ENCODE assay signal across 27 cellular contexts in genomic region chr1:40853113-40853999, GRCh38. TPM values are rescaled to one million over a fixed set of nuclear protein-coding genes. Genes with fewer than 3 reads are reported as not detected.
A peak's percentile ranks its signal among the peaks of the same experiment; 100 is the strongest.
DNase-seq lines count a peak whose midpoint lies in the region; ATAC-seq, FAIRE-seq and TF ChIP-seq lines count a peak whose summit lies in the region.
"Had no signal": no experiment of that assay in that cellular context is flagged by ENCODE, and none has a peak within 500 bp of the region (broad histone marks: within the 10 kb centered on the region; RNA-seq: fewer than 3 reads in every experiment).

No MANE protein-coding gene starts in this region.

- H2BK20ac ChIP-seq in H1 (ENCODE audit: low read length), result no peak overlapping the region

- H3K4me2 ChIP-seq in GM23338 (no peak overlapping the region), H1 (ENCODE audit: insufficient read depth in 1 of 2, low read depth in 2 of 2, low read length in 2 of 2) (no peak overlapping the region)
- H3K4me2 ChIP-seq: BLaER1 had no signal

- TF ChIP-seq POLR2A in H1 (IDR thresholded peaks at IDR 0.05; ENCODE audit: control extremely low read depth in 1 of 2, low read depth in 2 of 2, low read length in 2 of 2), result no peak
- TF ChIP-seq POLR2A in sigmoid colon (IDR thresholded peaks at IDR 0.05), result no peak

- no peak overlapping the region for H2BK15ac ChIP-seq in H1 (ENCODE audit: low read length)

- CTCF ChIA-PET in H1 (lab: Charles Lee; ENCODE audit: partially characterized antibody), result interaction anchor here (0.6 to 26.8 kb wide), 23 partner anchors 8 to 244 kb away, joined by 3 to 917 read pairs (median 3); partner anchors contain the start of gene CITED4

- no peak for ATAC-seq in GM23338
- no peak for ATAC-seq in GM21619 (IDR thresholded peaks at IDR 0.05; ENCODE audit: unreplicated experiment)
- ATAC-seq: activated CD4-positive, alpha-beta T cell treated with anti-CD3 and anti-CD28 coated beads for 36 hours; activated CD8-positive, alpha-beta T cell treated with anti-CD3 and anti-CD28 coated beads for 36 hours; left lobe of liver; stimulated activated naive CD8-positive, alpha-beta T cell treated with anti-CD3 and anti-CD28 coated beads, Interleukin-15, amount 100 ng/mL, for 72 hours had no signal

- peaks cover 8% of the 10 kb centered on the region for H3K27me3 Mint-ChIP-seq in GM23338 (ENCODE audit: insufficient read depth, low read depth, poor library complexity)
- H3K27me3 Mint-ChIP-seq: activated CD4-positive, alpha-beta T cell treated with anti-CD3 and anti-CD28 coated beads for 36 hours; activated CD8-positive, alpha-beta T cell treated with anti-CD3 and anti-CD28 coated beads for 36 hours had no signal

- H3K27me3 ChIP-seq in GM23338 (ENCODE audit: insufficient read depth) (no peaks in the 10 kb centered on the region), H1 (replicated peaks in 1 of 4; ENCODE audit: control insufficient read depth in 3 of 4, extremely low read depth in 1 of 4, insufficient read depth in 3 of 4, low read length in 3 of 4) (no peaks in the 10 kb centered on the region), sigmoid colon (no peaks in the 10 kb centered on the region)
- H3K27me3 ChIP-seq: adrenal gland, BLaER1, thyroid gland, vagina had no signal

- DNase-seq in GM23338 (ENCODE audit: low spot score) (no peak), NCI-H226 (peak; percentile 15), H1 (ENCODE audit: low read depth in 1 of 2, low spot score in 2 of 2) (no peak), sigmoid colon (no peak), H4 (ENCODE audit: low spot score) (no peak), HT-29 (ENCODE audit: low spot score) (no peak)
- DNase-seq: activated CD4-positive, alpha-beta T cell treated with anti-CD3 and anti-CD28 coated beads for 36 hours; activated CD8-positive, alpha-beta T cell treated with anti-CD3 and anti-CD28 coated beads for 36 hours; activated naive CD4-positive, alpha-beta T cell treated with anti-CD3 and anti-CD28 coated beads, Interleukin-2, amount 10 ng/mL, durations not matched to agents 7 days and 5 days; adrenal gland; DMS153; mesendoderm; NCI-H1048; NCI-H526 treated with DMSO at 0.1 percent for 48 hours; right cardiac atrium; SIG-M5; stimulated activated naive CD8-positive, alpha-beta T cell treated with anti-CD3 and anti-CD28 coated beads, Interleukin-15, amount 100 ng/mL, for 72 hours; T-helper 9 cell; thyroid gland had no signal

- H3K4me3 Mint-ChIP-seq in GM23338, result no peak overlapping the region
- H3K4me3 Mint-ChIP-seq: activated CD4-positive, alpha-beta T cell treated with anti-CD3 and anti-CD28 coated beads for 36 hours; activated CD8-positive, alpha-beta T cell treated with anti-CD3 and anti-CD28 coated beads for 36 hours; activated naive CD4-positive, alpha-beta T cell treated with anti-CD3 and anti-CD28 coated beads, Interleukin-2, amount 10 ng/mL, durations not matched to agents 7 days and 5 days; brain; IgD-negative memory B cell; stimulated activated naive CD8-positive, alpha-beta T cell treated with anti-CD3 and anti-CD28 coated beads, Interleukin-15, amount 100 ng/mL, for 72 hours had no signal

- H3K9me3 Mint-ChIP-seq in GM23338, result no peaks in the 10 kb centered on the region
- H3K9me3 Mint-ChIP-seq: activated CD8-positive, alpha-beta T cell treated with anti-CD3 and anti-CD28 coated beads for 36 hours; activated naive CD4-positive, alpha-beta T cell treated with anti-CD3 and anti-CD28 coated beads, Interleukin-2, amount 10 ng/mL, durations not matched to agents 7 days and 5 days; brain; IgD-negative memory B cell; stimulated activated naive CD8-positive, alpha-beta T cell treated with anti-CD3 and anti-CD28 coated beads, Interleukin-15, amount 100 ng/mL, for 72 hours had no signal

- H3K4me1 ChIP-seq in GM23338 (ENCODE audit: insufficient read depth) (no peaks in the 10 kb centered on the region; the same call in 1 of the 2 replicates), H1 (replicated peaks in 1 of 4; ENCODE audit: control insufficient read depth in 3 of 4, insufficient read depth in 4 of 4, low read length in 3 of 4) (peaks cover 0 to 3% (median 0%) of the 10 kb centered on the region in 4 experiments; a peak in 2 of 7 replicates), sigmoid colon (peaks cover 0 to 25% (median 7%) of the 10 kb centered on the region in 4 donors)
- H3K4me1 ChIP-seq: adrenal gland, thyroid gland, vagina had no signal

- no peak overlapping the region for H2BK5ac ChIP-seq in H1 (ENCODE audit: low read depth, low read length)

- no peak overlapping the region for H3K14ac ChIP-seq in H1 (ENCODE audit: insufficient read length)

- TF ChIP-seq RAD21 in H1 (IDR thresholded peaks at IDR 0.05 in 1 of 2, conservative IDR thresholded peaks at IDR 0.05 in 1 of 2; ENCODE audit: low read depth in 2 of 2, low read length in 2 of 2), result no peak

- no peaks in the 10 kb centered on the region for H3K9me2 ChIP-seq in GM23338 (ENCODE audit: insufficient read depth)

- no peak overlapping the region for H2AK5ac ChIP-seq in H1 (ENCODE audit: low read depth, low read length)

- no peak overlapping the region for H4K91ac ChIP-seq in H1 (replicated peaks; ENCODE audit: insufficient read length, low read length)

- H3K4me3 ChIP-seq in GM23338 (no peak overlapping the region), H1 (ENCODE audit: extremely low read depth in 1 of 4, insufficient read depth in 2 of 4, low read depth in 3 of 4, low read length in 4 of 4) (no peak overlapping the region), sigmoid colon (no peak overlapping the region)
- H3K4me3 ChIP-seq: adrenal gland, BLaER1, thyroid gland, vagina had no signal

- peaks cover 14% of the 10 kb centered on the region for H3K4me1 Mint-ChIP-seq in GM23338

- TF ChIP-seq EP300 in H1 (IDR thresholded peaks at IDR 0.05; ENCODE audit: borderline replicate concordance in 1 of 2, low read depth in 2 of 2, low read length in 2 of 2), result no peak
- no peak for TF ChIP-seq EP300 in sigmoid colon (IDR thresholded peaks at IDR 0.05)

- intact Hi-C loops in sigmoid colon (cut with DNase I), result loop anchor here (5.0 kb wide), 1 partner anchor 186 kb away; the partner anchor contains the start of gene RIMS3

- H3K23me2 ChIP-seq in H1 (ENCODE audit: low read depth, low read length), result no peaks in the 10 kb centered on the region; the same call in 1 of the 2 replicates

- no peak overlapping the region for H3K18ac ChIP-seq in H1 (ENCODE audit: extremely low read depth, low read length)

- no peak overlapping the region for H3K9ac ChIP-seq in H1 (replicated peaks in 1 of 4; ENCODE audit: extremely low read depth in 1 of 4, low read depth in 3 of 4, low read length in 3 of 4)
- H3K9ac ChIP-seq: BLaER1 had no signal

- no peak overlapping the region for H3K4ac ChIP-seq in H1 (replicated peaks; ENCODE audit: insufficient read length, low read depth, low read length)

- no peaks in the 10 kb centered on the region for H3F3A ChIP-seq in GM23338 (replicated peaks; ENCODE audit: low read depth)

- 91% methylated on average over 14 of the region's 14 CpGs; no CpG with 5 or more reads in 1 of the 2 experiments for WGBS in H1 (ENCODE audit: extremely low coverage in 1 of 2, insufficient coverage in 1 of 2, insufficient read length in 1 of 2, insufficient replicate concordance in 2 of 2, low coverage in 1 of 2, low lambda C conversion rate in 2 of 2, missing lambda C conversion rate in 1 of 2), 2 experiments
- WGBS in sigmoid colon, 2 donors, result 82 to 84% methylated on average over 14 of the region's 14 CpGs

- H3K27ac Mint-ChIP-seq in GM23338, result no peak overlapping the region
- H3K27ac Mint-ChIP-seq: activated CD4-positive, alpha-beta T cell treated with anti-CD3 and anti-CD28 coated beads for 36 hours; activated CD8-positive, alpha-beta T cell treated with anti-CD3 and anti-CD28 coated beads for 36 hours; activated naive CD4-positive, alpha-beta T cell treated with anti-CD3 and anti-CD28 coated beads, Interleukin-2, amount 10 ng/mL, durations not matched to agents 7 days and 5 days; stimulated activated naive CD8-positive, alpha-beta T cell treated with anti-CD3 and anti-CD28 coated beads, Interleukin-15, amount 100 ng/mL, for 72 hours had no signal

- no peak overlapping the region for H4K5ac ChIP-seq in H1 (ENCODE audit: insufficient read length, low read depth, low read length)

- no peak for FAIRE-seq in H1 (lab: Jason Lieb, UNC)
- FAIRE-seq: GM12891 had no signal

- H4K8ac ChIP-seq in H1 (ENCODE audit: extremely low read depth, insufficient read depth, low read length), result no peak overlapping the region

- peak overlapping the region; percentile 72; the same call in 1 of the 2 replicates for H2AFZ ChIP-seq in GM23338
- no peak overlapping the region for H2AFZ ChIP-seq in H1 (ENCODE audit: low read length)

- no peaks in the 10 kb centered on the region for H3K79me1 ChIP-seq in H1 (ENCODE audit: low read depth, low read length)

- H2BK12ac ChIP-seq in H1 (ENCODE audit: low read depth, low read length), result no peak overlapping the region

- no peak overlapping the region for H3K27ac ChIP-seq in GM23338 (ENCODE audit: low read depth)
- no peak overlapping the region for H3K27ac ChIP-seq in H1 (ENCODE audit: low read depth, low read length)
- peak overlapping the region in 3 of 4 donors; percentile 62 to 74 (median 63) for H3K27ac ChIP-seq in sigmoid colon
- H3K27ac ChIP-seq: adrenal gland, BLaER1, thyroid gland, vagina, VCaP had no signal

- no peaks in the 10 kb centered on the region for H3K36me3 Mint-ChIP-seq in GM23338 (ENCODE audit: low read depth)
- H3K36me3 Mint-ChIP-seq: activated naive CD4-positive, alpha-beta T cell treated with anti-CD3 and anti-CD28 coated beads, Interleukin-2, amount 10 ng/mL, durations not matched to agents 7 days and 5 days; brain had no signal

- no peaks in the 10 kb centered on the region for H3K36me3 ChIP-seq in GM23338 (ENCODE audit: insufficient read depth)
- H3K36me3 ChIP-seq in H1 (ENCODE audit: control insufficient read depth in 2 of 4, insufficient read depth in 4 of 4, low read length in 3 of 4), result no peaks in the 10 kb centered on the region
- H3K36me3 ChIP-seq in sigmoid colon, result no peaks in the 10 kb centered on the region
- H3K36me3 ChIP-seq: adrenal gland, BLaER1, thyroid gland, vagina had no signal

- H3K9me3 ChIP-seq in H1 (ENCODE audit: insufficient read depth in 2 of 2, low read depth in 1 of 2, low read length in 1 of 2) (no peaks in the 10 kb centered on the region), sigmoid colon (no peaks in the 10 kb centered on the region)
- H3K9me3 ChIP-seq: adrenal gland, BLaER1, thyroid gland, vagina had no signal

- H3K56ac ChIP-seq in H1 (replicated peaks; ENCODE audit: insufficient read length, low read depth, low read length), result no peak overlapping the region

- H3K23ac ChIP-seq in H1 (ENCODE audit: insufficient read length), result no peak overlapping the region

- no peak overlapping the region for H2BK120ac ChIP-seq in H1 (replicated peaks; ENCODE audit: low read depth, low read length)

- no peak for TF ChIP-seq CTCF in GM23338 (conservative IDR thresholded peaks at IDR 0.05; ENCODE audit: low read depth in 2 of 2)
- TF ChIP-seq CTCF in H1 (IDR thresholded peaks at IDR 0.05; ENCODE audit: control extremely low read depth in 1 of 3, insufficient read depth in 1 of 3, low read depth in 1 of 3, low read length in 3 of 3), result no peak
- no peak for TF ChIP-seq CTCF in sigmoid colon (IDR thresholded peaks at IDR 0.05)

- POLR2A ChIA-PET in H1 (lab: Charles Lee; ENCODE audit: partially characterized antibody), result interaction anchor here (0.8 to 1.4 kb wide), 2 partner anchors 9 to 126 kb away, joined by 4 read pairs; partner anchors contain the start of genes CITED4 and CTPS1

- H4K20me1 ChIP-seq in GM23338 (replicated peaks; ENCODE audit: insufficient read depth) (no peaks in the 10 kb centered on the region), H1 (replicated peaks in 1 of 2; ENCODE audit: control insufficient read depth in 1 of 2, insufficient read depth in 2 of 2, low read length in 2 of 2) (no peaks in the 10 kb centered on the region)
- H4K20me1 ChIP-seq: BLaER1 had no signal

- H3K79me2 ChIP-seq in GM23338 (replicated peaks; ENCODE audit: insufficient read depth) (no peaks in the 10 kb centered on the region), H1 (ENCODE audit: control insufficient read depth in 1 of 2, insufficient read depth in 2 of 2, low read length in 2 of 2) (no peaks in the 10 kb centered on the region)

RNA-seq across cellular contexts. Expression of gene CITED4, which starts 8.8 kb away (rescaled TPM):
- 16.4 and 18.7 TPM in 2 replicates for total RNA-seq in GM23338 (2014; rRNA removed; shearing (Covaris generic))
- polyA plus RNA-seq in GM23338 (2016; fragmentation: Nextera tagmentation; extraction: Ambion mirVana) (2.9 and 7.7 TPM in 2 replicates), H1 (2011; rRNA removed) (5.4 and 11.1 TPM in 2 replicates), sigmoid colon (1 to 10 TPM in 1 of 3 donors, not detected in 2; 3.0 TPM)
- total RNA-seq in H1 (2021; fragmentation: NEBNext Ultra II Directional; extraction: Animal tissue kit (Norgen Biotek cat#: 25700)), result 16.0 and 16.3 TPM in 2 replicates
- 4.6 TPM for polyA plus RNA-seq in H1 (2011; cell fraction: cytosol; rRNA removed)
- polyA plus RNA-seq in H1 (2011; cell fraction: nucleus; rRNA removed), result 8.9 TPM
- polyA plus RNA-seq in H1 (2012, experiment 1 of 2), result 5.5 to 10.2 TPM (median 9.5 TPM) in 4 replicates
- 3.8 TPM for polyA plus RNA-seq in H1 (2012, experiment 2 of 2)
- polyA plus RNA-seq in H1 (2013, experiment 1 of 2), result 15.6 TPM
- polyA plus RNA-seq in H1 (2013, experiment 2 of 2), result 16.1 TPM
- 0.22 and 0.63 TPM in 2 replicates for polyA minus RNA-seq in H1 (2011; rRNA and poly(A)+ RNA removed)
- 5.8 TPM for polyA minus RNA-seq in H1 (2011; cell fraction: cytosol; rRNA and poly(A)+ RNA removed)
- 12.1 TPM for polyA minus RNA-seq in H1 (2011; cell fraction: nucleus; rRNA and poly(A)+ RNA removed)
- 10 to 100 TPM; 22.7 to 59.8 (median 36.9) TPM for total RNA-seq in sigmoid colon
- total RNA-seq in H4 (2014; rRNA removed; shearing (Covaris generic)), result 0.14 and 0.17 TPM in 2 replicates
- total RNA-seq in HT-29 (2014; rRNA removed; shearing (Covaris generic)), result 3.1 and 6.4 TPM in 2 replicates

Comparison
In these comparisons a context has a peak if more than half of its experiments do, and no peak if none do; other contexts are left out.
1. H3K27ac ChIP-seq: peak in sigmoid colon (3 of 4); none in GM23338 (single experiment) and H1 (single experiment).